11 cellular contexts compared by ENCODE assay signal in the genomic region with DNA sequence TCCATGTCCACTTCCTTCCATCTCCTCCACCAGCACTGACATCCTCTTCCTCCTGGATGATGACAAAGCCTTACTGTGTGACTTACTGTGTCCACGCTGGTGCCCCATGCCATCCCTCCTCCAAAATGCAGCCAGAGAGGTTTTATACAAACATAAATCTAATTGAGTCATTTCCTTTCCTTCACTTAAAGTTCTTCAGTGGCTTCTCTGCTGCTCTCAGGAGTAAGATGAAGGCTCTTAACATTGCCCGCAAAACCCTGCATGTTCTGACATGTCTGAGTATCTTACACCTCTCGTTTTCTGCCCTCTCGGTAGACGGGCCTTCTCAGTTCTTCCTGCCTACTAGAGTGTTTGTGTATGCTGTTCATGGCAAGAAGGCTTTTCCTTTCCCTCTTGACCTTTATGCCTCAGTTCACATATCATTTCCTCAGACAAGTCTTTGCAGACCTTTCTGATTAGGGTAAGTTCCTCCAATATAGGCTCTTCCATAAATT.
DNase-seq lines count a peak whose midpoint lies in the region; ATAC-seq, FAIRE-seq and TF ChIP-seq lines count a peak whose summit lies in the region.
"Had no signal": no experiment of that assay in that cellular context is flagged by ENCODE, and none has a peak within 500 bp of the region (broad histone marks: within the 10 kb centered on the region; RNA-seq: fewer than 3 reads in every experiment).

No MANE protein-coding gene starts in this region.

- peak overlapping the region; percentile 67 for H3K9ac ChIP-seq in keratinocyte (ENCODE audit: control insufficient read depth, extremely low read depth, insufficient read depth, low read length)
- H3K9ac ChIP-seq: parathyroid adenoma had no signal

- TF ChIP-seq CTCF in keratinocyte (optimal IDR thresholded peaks at IDR 0.05 in 1 of 3, IDR thresholded peaks at IDR 0.05 in 1 of 3, conservative IDR thresholded peaks at IDR 0.05 in 1 of 3; ENCODE audit: extremely low read depth in 1 of 3, insufficient read depth in 2 of 3, low read length in 3 of 3), result no peak

- peak overlapping the region; percentile 92 for H3K27ac ChIP-seq in keratinocyte (ENCODE audit: control insufficient read depth, insufficient read depth, low read length)
- H3K27ac ChIP-seq: parathyroid adenoma, tibial nerve had no signal

- no peaks in the 10 kb centered on the region for H3K79me2 ChIP-seq in keratinocyte (ENCODE audit: control insufficient read depth, insufficient read depth, low read length)
- H3K79me2 ChIP-seq: parathyroid adenoma had no signal

- H3K9me1 ChIP-seq in keratinocyte (ENCODE audit: control insufficient read depth, extremely low read depth, insufficient read depth, low read length), result no peaks in the 10 kb centered on the region

- H4K20me1 ChIP-seq in keratinocyte (ENCODE audit: control insufficient read depth, extremely low read depth, insufficient read depth, low read length), result no peaks in the 10 kb centered on the region

- H3K4me2 ChIP-seq in keratinocyte (ENCODE audit: control insufficient read depth, extremely low read depth, insufficient read depth, low read depth, low read length), result peak overlapping the region; percentile 80

- no peaks in the 10 kb centered on the region for H3K9me3 ChIP-seq in keratinocyte (ENCODE audit: control insufficient read depth, low read depth, low read length)
- H3K9me3 ChIP-seq: A549, tibial nerve had no signal

- no peak overlapping the region for H2AFZ ChIP-seq in keratinocyte (ENCODE audit: control insufficient read depth, low read length)
- H2AFZ ChIP-seq: parathyroid adenoma had no signal

- no peaks in the 10 kb centered on the region for H3K27me3 ChIP-seq in keratinocyte (ENCODE audit: control insufficient read depth, extremely low read depth, insufficient read depth, low read length)
- H3K27me3 ChIP-seq: tibial nerve had no signal

- H3K4me3 ChIP-seq in keratinocyte (ENCODE audit: control insufficient read depth in 2 of 3, extremely low read depth in 1 of 3, insufficient read depth in 2 of 3, low read depth in 1 of 3, low read length in 3 of 3), result peak overlapping the region in 2 of 3 experiments; percentile 22 to 51
- H3K4me3 ChIP-seq: A549, tibial nerve had no signal

- ATAC-seq in HG02571 (IDR thresholded peaks at IDR 0.05; ENCODE audit: unreplicated experiment), result peak; percentile 75
- ATAC-seq: A549 had no signal

- peak; percentile 44 for DNase-seq in NOMO-1 treated with DMSO at 0.1 percent for 48 hours (lab: John Stamatoyannopoulos, UW; ENCODE audit: unreplicated experiment)
- no peak for DNase-seq in NOMO-1 treated with dmso at 0.1 percent for 144 hours (lab: John Stamatoyannopoulos, UW; ENCODE audit: unreplicated experiment)
- peak; percentile 13 for DNase-seq in LHCN-M2 (ENCODE audit: low read depth)
- DNase-seq in keratinocyte (ENCODE audit: low read depth, low spot score), result peak; percentile 91
- DNase-seq in DMS 273 treated with DMSO at 0.1 percent for 48 hours (lab: John Stamatoyannopoulos, UW), result no peak
- DNase-seq in SK-N-DZ (ENCODE audit: low spot score), result no peak
- DNase-seq in NCI-H1417 treated with DMSO at 0.1 percent for 48 hours (lab: John Stamatoyannopoulos, UW), result no peak

- no peaks in the 10 kb centered on the region for H3K36me3 ChIP-seq in keratinocyte (ENCODE audit: control insufficient read depth in 2 of 2, extremely low read depth in 1 of 2, insufficient read depth in 2 of 2, low read length in 2 of 2)
- H3K36me3 ChIP-seq: tibial nerve had no signal

- peak; percentile 96 for FAIRE-seq in keratinocyte (lab: Jason Lieb, UNC)
- FAIRE-seq: A549 had no signal

- dilution Hi-C loops in keratinocyte (cut with MboI; ENCODE audit: extremely low pct_ligation_motif_present, low sequenced_read_pairs), result no loop called here

- peaks cover 35% of the 10 kb centered on the region for H3K4me1 ChIP-seq in keratinocyte (ENCODE audit: control insufficient read depth, extremely low read depth, insufficient read depth, low read length)
- H3K4me1 ChIP-seq: parathyroid adenoma, tibial nerve had no signal

Comparison
In these comparisons a context has a peak if more than half of its experiments do, and no peak if none do; other contexts are left out.
1. DNase-seq: peak in NOMO-1 treated with DMSO at 0.1 percent for 48 hours (single experiment), LHCN-M2 (single experiment) and keratinocyte (single experiment); none in NOMO-1 treated with dmso at 0.1 percent for 144 hours (single experiment), DMS 273 treated with DMSO at 0.1 percent for 48 hours (single experiment), SK-N-DZ (single experiment) and NCI-H1417 treated with DMSO at 0.1 percent for 48 hours (single experiment).